ENCODE assay signal across 17 cellular contexts in the genomic region with DNA sequence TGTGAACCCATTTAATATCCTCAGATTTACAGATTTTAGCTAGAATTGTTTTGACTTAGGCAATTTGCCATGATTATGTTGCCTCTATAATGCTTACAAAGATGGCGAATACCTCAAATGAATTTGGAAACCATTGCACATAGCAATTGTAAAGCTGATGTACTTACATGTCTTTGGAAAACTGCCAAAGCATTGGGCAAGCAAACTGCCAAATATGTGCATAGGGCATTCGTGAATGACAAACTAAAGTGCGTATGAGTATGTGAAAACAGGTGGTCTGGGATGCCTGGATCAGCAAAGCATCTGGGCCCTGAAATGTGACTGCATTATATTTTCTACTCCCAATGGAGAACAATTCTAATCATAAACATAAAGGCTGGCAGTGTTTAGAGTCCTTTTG.
"Had no signal": no experiment of that assay in that cellular context is flagged by ENCODE, and none has a peak within 500 bp of the region (broad histone marks: within the 10 kb centered on the region; RNA-seq: fewer than 3 reads in every experiment).

No MANE protein-coding gene starts in this region.

- H3K27ac Mint-ChIP-seq: activated naive CD4-positive, alpha-beta T cell treated with anti-CD3 and anti-CD28 coated beads for 36 hours; activated naive CD8-positive, alpha-beta T cell treated with anti-CD3 and anti-CD28 coated beads, Interleukin-2, amount 50 U/mL, for 24 hours; dendritic cell treated with granulocyte-macrophage colony-stimulating factor and Interleukin-4, amounts not matched to agents 40 ng/mL and 50 ng/mL, for 4 days; immature natural killer cell; nephron progenitor cell had no signal

- H3K4me3 Mint-ChIP-seq: activated naive CD4-positive, alpha-beta T cell treated with anti-CD3 and anti-CD28 coated beads for 36 hours; activated naive CD8-positive, alpha-beta T cell treated with anti-CD3 and anti-CD28 coated beads, Interleukin-2, amount 50 U/mL, for 24 hours; dendritic cell treated with granulocyte-macrophage colony-stimulating factor and Interleukin-4, amounts not matched to agents 40 ng/mL and 50 ng/mL, for 4 days; immature natural killer cell; nephron progenitor cell had no signal

- DNase-seq: activated naive CD4-positive, alpha-beta T cell treated with anti-CD3 and anti-CD28 coated beads for 36 hours; activated naive CD8-positive, alpha-beta T cell treated with anti-CD3 and anti-CD28 coated beads, Interleukin-2, amount 50 U/mL, for 24 hours; aorta; cerebellar nuclear complex; effector memory CD4-positive, alpha-beta T cell; head of caudate nucleus; immature natural killer cell; nephron progenitor cell; occipital lobe; small intestine; stimulated activated CD4-positive, alpha-beta T cell treated with anti-CD3 and anti-CD28 coated beads, Interleukin-4, amount 100 ng/mL, for 24 hours; stimulated activated naive CD4-positive, alpha-beta T cell; tibial artery had no signal

- H3K27me3 Mint-ChIP-seq: activated naive CD8-positive, alpha-beta T cell treated with anti-CD3 and anti-CD28 coated beads, Interleukin-2, amount 50 U/mL, for 24 hours; dendritic cell treated with granulocyte-macrophage colony-stimulating factor and Interleukin-4, amounts not matched to agents 40 ng/mL and 50 ng/mL, for 4 days had no signal

- H3K36me3 Mint-ChIP-seq: immature natural killer cell had no signal

- H3K4me3 ChIP-seq: right atrium auricular region, tibial artery, vagina had no signal

- H3K4me1 Mint-ChIP-seq: activated naive CD8-positive, alpha-beta T cell treated with anti-CD3 and anti-CD28 coated beads, Interleukin-2, amount 50 U/mL, for 24 hours; immature natural killer cell; nephron progenitor cell had no signal

- ATAC-seq: activated CD4-positive, CD25-positive, alpha-beta regulatory T cell treated with anti-CD3 and anti-CD28 coated beads, Interleukin-2, amount 50 U/mL, for 24 hours; activated naive CD8-positive, alpha-beta T cell treated with anti-CD3 and anti-CD28 coated beads, Interleukin-2, amount 50 U/mL, for 24 hours had no signal

- H3K9me3 Mint-ChIP-seq: nephron progenitor cell had no signal
